In genomic region chr5:173633304-173633703, GRCh38 we compare ENCODE assay signal across 27 cellular contexts. TPM values are rescaled to one million over a fixed set of nuclear protein-coding genes. Genes with fewer than 3 reads are reported as not detected.
A peak's percentile ranks its signal among the peaks of the same experiment; 100 is the strongest.
DNase-seq lines count a peak whose midpoint lies in the region; ATAC-seq and TF ChIP-seq lines count a peak whose summit lies in the region.
"Had no signal": no experiment of that assay in that cellular context is flagged by ENCODE, and none has a peak within 500 bp of the region (broad histone marks: within the 10 kb centered on the region; RNA-seq: fewer than 3 reads in every experiment).

No MANE protein-coding gene starts in this region.

- H3K36me3 ChIP-seq in GM23338 (ENCODE audit: insufficient read depth): no peaks in the 10 kb centered on the region
- no peaks in the 10 kb centered on the region for H3K36me3 ChIP-seq in WERI-Rb-1
- H3K36me3 ChIP-seq: BLaER1, cardiac muscle cell, HAP-1, left lung had no signal

- H4K20me1 ChIP-seq in GM23338 (replicated peaks; ENCODE audit: insufficient read depth): no peaks in the 10 kb centered on the region
- H4K20me1 ChIP-seq: BLaER1 had no signal

- CTCF ChIA-PET in WTC11 (lab: Charles Lee): no interaction called here

- TF ChIP-seq CTCF in GM23338 (conservative IDR thresholded peaks at IDR 0.05; ENCODE audit: low read depth in 2 of 2) (no peak), WTC11 (IDR thresholded peaks at IDR 0.05) (no peak), foreskin keratinocyte (conservative IDR thresholded peaks at IDR 0.05) (no peak), WERI-Rb-1 (IDR thresholded peaks at IDR 0.05; ENCODE audit: low read depth, low read length) (no peak)

- 0 out of 2 replicates have a peak, but pooled peaks cover 7% of the 10 kb centered on the region for H3F3A ChIP-seq in GM23338 (replicated peaks; ENCODE audit: low read depth)

- H3K79me2 ChIP-seq in GM23338 (replicated peaks; ENCODE audit: insufficient read depth): no peaks in the 10 kb centered on the region

- no peak overlapping the region for H3K27ac ChIP-seq in GM23338 (ENCODE audit: low read depth)
- H3K27ac ChIP-seq in foreskin keratinocyte: peak overlapping the region; percentile 57
- no peak overlapping the region for H3K27ac ChIP-seq in WERI-Rb-1
- H3K27ac ChIP-seq: BLaER1, cardiac muscle cell, left lung had no signal

- no peaks in the 10 kb centered on the region for H3K9me3 ChIP-seq in WERI-Rb-1 (ENCODE audit: severe bottlenecking)
- H3K9me3 ChIP-seq: BLaER1, HAP-1, left lung had no signal

- H3K27ac Mint-ChIP-seq in GM23338 (no peak overlapping the region), WTC11 (no peak overlapping the region)
- H3K27ac Mint-ChIP-seq: activated CD4-positive, alpha-beta T cell treated with anti-CD3 and anti-CD28 coated beads for 36 hours; activated naive CD4-positive, alpha-beta T cell treated with anti-CD3 and anti-CD28 coated beads, Interleukin-2, amount 50 U/mL, for 72 hours; stimulated activated naive B cell treated with anti-CD40 and anti-IgM and Interleukin-4, amounts not matched to agents 10 μg/mL and 1 μg/mL and 100 μg/mL, for 72 hours; T-helper 2 cell treated with Interferon-gamma antibody and Interleukin-4, amounts not matched to agents 5 μg/mL and 100 μg/mL, for 36 hours had no signal

- ATAC-seq in GM23338: no peak
- ATAC-seq in WTC11: no peak
- peak; percentile 78 for ATAC-seq in foreskin keratinocyte
- no peak for ATAC-seq in HG03196 (IDR thresholded peaks at IDR 0.05; ENCODE audit: unreplicated experiment)
- ATAC-seq in GM21423 (IDR thresholded peaks at IDR 0.05; ENCODE audit: unreplicated experiment): no peak
- ATAC-seq: activated CD4-positive, alpha-beta T cell treated with anti-CD3 and anti-CD28 coated beads for 36 hours; activated naive CD4-positive, alpha-beta T cell treated with anti-CD3 and anti-CD28 coated beads, Interleukin-2, amount 50 U/mL, for 72 hours; left lung; Panc1; stimulated activated naive B cell treated with anti-CD40 and anti-IgM and Interleukin-4, amounts not matched to agents 10 μg/mL and 1 μg/mL and 100 μg/mL, for 72 hours had no signal

- peaks cover 10% of the 10 kb centered on the region for H3K4me1 ChIP-seq in GM23338 (ENCODE audit: insufficient read depth)
- H3K4me1 ChIP-seq in foreskin keratinocyte: peaks cover 9% of the 10 kb centered on the region
- H3K4me1 ChIP-seq: HAP-1, left lung had no signal

- no peak overlapping the region for H3K4me3 ChIP-seq in GM23338
- H3K4me3 ChIP-seq in WERI-Rb-1 (ENCODE audit: low read depth, low read length): no peak overlapping the region
- H3K4me3 ChIP-seq: BLaER1, cardiac muscle cell, HAP-1, left lung had no signal

- H3K9me3 Mint-ChIP-seq in GM23338: no peaks in the 10 kb centered on the region; the same call in 2 of the 3 replicates
- H3K9me3 Mint-ChIP-seq in WTC11: no peaks in the 10 kb centered on the region
- H3K9me3 Mint-ChIP-seq: activated naive CD4-positive, alpha-beta T cell treated with anti-CD3 and anti-CD28 coated beads, Interleukin-2, amount 50 U/mL, for 72 hours; stimulated activated naive B cell treated with anti-CD40 and anti-IgM and Interleukin-4, amounts not matched to agents 10 μg/mL and 1 μg/mL and 100 μg/mL, for 72 hours; T-helper 2 cell treated with Interferon-gamma antibody and Interleukin-4, amounts not matched to agents 5 μg/mL and 100 μg/mL, for 36 hours had no signal

- H3K27me3 ChIP-seq in GM23338 (ENCODE audit: insufficient read depth) (no peaks in the 10 kb centered on the region), foreskin keratinocyte (no peaks in the 10 kb centered on the region), WERI-Rb-1 (ENCODE audit: insufficient read depth, low read depth, severe bottlenecking) (no peaks in the 10 kb centered on the region)
- H3K27me3 ChIP-seq: BLaER1, cardiac muscle cell, left lung had no signal

- peaks cover 29% of the 10 kb centered on the region for H3K4me1 Mint-ChIP-seq in GM23338
- peaks cover 37% of the 10 kb centered on the region for H3K4me1 Mint-ChIP-seq in WTC11

- H3K4me3 Mint-ChIP-seq in GM23338: no peak overlapping the region
- H3K4me3 Mint-ChIP-seq in WTC11: no peak overlapping the region
- H3K4me3 Mint-ChIP-seq: activated CD4-positive, alpha-beta T cell treated with anti-CD3 and anti-CD28 coated beads for 36 hours; stimulated activated naive B cell treated with anti-CD40 and anti-IgM and Interleukin-4, amounts not matched to agents 10 μg/mL and 1 μg/mL and 100 μg/mL, for 72 hours; T-helper 2 cell treated with Interferon-gamma antibody and Interleukin-4, amounts not matched to agents 5 μg/mL and 100 μg/mL, for 36 hours had no signal

- H3K4me2 ChIP-seq in GM23338: no peak overlapping the region
- H3K4me2 ChIP-seq: BLaER1 had no signal

- DNase-seq in GM23338 (ENCODE audit: low spot score): no peak
- peak; percentile 44 for DNase-seq in NCI-H1092 (lab: John Stamatoyannopoulos, UW)
- DNase-seq in WTC11 (ENCODE audit: low spot score): no peak
- peak; percentile 37 to 59 for DNase-seq in foreskin keratinocyte
- DNase-seq in NCI-H82 (lab: John Stamatoyannopoulos, UW): no peak
- DNase-seq in WERI-Rb-1: no peak
- DNase-seq: activated CD4-positive, alpha-beta T cell treated with anti-CD3 and anti-CD28 coated beads for 36 hours; activated effector memory CD4-positive, alpha-beta T cell treated with Interleukin-2 at 50 U/mL for 16 hours; activated T-cell treated with anti-CD3 and anti-CD28 coated beads for 4 hours; effector memory CD4-positive, alpha-beta T cell; KBM-7; left lung; mesendoderm; MM.1S; NCI-H1436 treated with DMSO at 0.1 percent for 48 hours; NCI-H2171; NCI-H526 treated with DMSO at 0.1 percent for 48 hours; SHP77 treated with DMSO at 0.1 percent for 48 hours; stimulated activated naive B cell treated with anti-CD40 and anti-IgM and Interleukin-4, amounts not matched to agents 10 μg/mL and 1 μg/mL and 100 μg/mL, for 72 hours had no signal

- POLR2A ChIA-PET in WTC11 (lab: Charles Lee): interaction anchor here (1.5 kb wide), 1 partner anchor 120 kb away, joined by 3 read pairs; no protein-coding TSS in a partner anchor

- H3K27me3 Mint-ChIP-seq in GM23338 (ENCODE audit: insufficient read depth, low read depth, poor library complexity): peaks cover 11% of the 10 kb centered on the region
- no peaks in the 10 kb centered on the region for H3K27me3 Mint-ChIP-seq in WTC11 (ENCODE audit: low read depth)

- H3K9me2 ChIP-seq in GM23338 (ENCODE audit: insufficient read depth): no peaks in the 10 kb centered on the region

- H2AFZ ChIP-seq in GM23338: peak overlapping the region; percentile 56; the same call in 1 of the 2 replicates

- H3K36me3 Mint-ChIP-seq in GM23338 (ENCODE audit: low read depth): no peaks in the 10 kb centered on the region
- H3K36me3 Mint-ChIP-seq in WTC11: no peaks in the 10 kb centered on the region
- H3K36me3 Mint-ChIP-seq: activated naive CD4-positive, alpha-beta T cell treated with anti-CD3 and anti-CD28 coated beads, Interleukin-2, amount 50 U/mL, for 72 hours; stimulated activated naive B cell treated with anti-CD40 and anti-IgM and Interleukin-4, amounts not matched to agents 10 μg/mL and 1 μg/mL and 100 μg/mL, for 72 hours had no signal

TF ChIP-seq in GM23338, 12 proteins besides CTCF, POLR2A, EP300 and RAD21:
- no peak for TF ChIP-seq ETS1 (IDR thresholded peaks at IDR 0.05)

TF ChIP-seq in WTC11, 78 proteins besides CTCF, POLR2A, EP300 and RAD21:
- TF ChIP-seq GABPB1 (CRISPR knock-in tag; IDR thresholded peaks at IDR 0.05): peak; percentile 85
- no peak for TF ChIP-seq ATF6 (CRISPR knock-in tag; IDR thresholded peaks at IDR 0.05)

RNA-seq across cellular contexts. Expression of gene BOD1, which starts 16.9 kb away (rescaled TPM):
- 135 and 141 TPM in 2 replicates for total RNA-seq in GM23338 (2014; rRNA removed; shearing (Covaris generic))
- polyA plus RNA-seq in GM23338 (2016; fragmentation: Nextera tagmentation; extraction: Ambion mirVana) (92.7 and 94.7 TPM in 2 replicates), foreskin keratinocyte (51.8 and 61.2 TPM in 2 replicates)
- total RNA-seq in WTC11 (2021) (117 to 123 TPM (median 120 TPM) in 3 replicates), foreskin keratinocyte (58.5 and 67.2 TPM in 2 replicates)

Comparison
In these comparisons a context has a peak if more than half of its experiments do, and no peak if none do; other contexts are left out.
1. DNase-seq: peak in NCI-H1092 (single experiment) and foreskin keratinocyte (2 of 2); none in GM23338 (single experiment), WTC11 (single experiment), NCI-H82 (single experiment) and WERI-Rb-1 (single experiment).